Comparison of ENCODE assay signal across 30 cellular contexts in the genomic region with DNA sequence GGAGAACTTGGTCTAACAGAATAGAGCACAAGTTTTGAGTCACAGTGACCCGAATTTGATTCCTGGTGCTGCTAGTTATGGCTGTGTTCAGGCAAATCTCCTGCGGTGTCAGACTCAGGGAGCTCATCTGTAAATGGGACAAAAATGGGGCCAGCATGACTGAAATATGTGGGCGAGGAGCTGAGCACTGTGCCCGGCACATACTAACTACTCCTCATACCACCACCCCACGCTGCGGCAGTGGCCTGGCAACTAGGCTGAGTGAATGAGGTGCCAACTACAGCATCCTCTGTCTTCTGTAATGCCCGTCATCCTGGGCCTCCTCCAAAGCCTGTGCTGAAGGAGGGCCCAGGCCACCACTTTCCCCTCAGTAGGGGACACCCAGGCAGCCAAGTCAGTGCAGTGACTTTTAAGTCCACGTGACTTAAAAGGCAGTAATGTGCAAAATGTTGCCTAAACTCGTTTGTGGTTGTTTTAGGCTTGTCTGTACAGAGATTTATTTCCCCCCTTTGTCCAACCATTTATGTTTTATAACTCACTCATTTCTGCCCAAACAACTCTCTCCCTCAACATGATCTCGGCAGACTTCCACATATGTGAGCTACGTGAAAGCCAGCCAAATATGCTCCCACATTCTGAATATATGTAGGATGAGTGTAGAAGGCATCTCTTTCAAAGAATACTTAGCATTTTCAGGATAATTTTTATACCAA.
DNase-seq lines count a peak whose midpoint lies in the region; FAIRE-seq and TF ChIP-seq lines count a peak whose summit lies in the region.
"Had no signal": no experiment of that assay in that cellular context is flagged by ENCODE, and none has a peak within 500 bp of the region (broad histone marks: within the 10 kb centered on the region; RNA-seq: fewer than 3 reads in every experiment).

No MANE protein-coding gene starts in this region.

- peaks cover 11% of the 10 kb centered on the region for H3K4me1 Mint-ChIP-seq in astrocyte (ENCODE audit: low read depth, unreplicated experiment)
- peaks cover 31% of the 10 kb centered on the region for H3K4me1 Mint-ChIP-seq in nephron
- H3K4me1 Mint-ChIP-seq in neural progenitor cell, result peaks cover 13% of the 10 kb centered on the region

- H3K9me3 Mint-ChIP-seq in astrocyte (ENCODE audit: unreplicated experiment) (no peaks in the 10 kb centered on the region), nephron (no peaks in the 10 kb centered on the region), neural progenitor cell (no peaks in the 10 kb centered on the region)

- no peaks in the 10 kb centered on the region for H3K4me1 ChIP-seq in astrocyte (ENCODE audit: insufficient read depth, low read length)
- no peaks in the 10 kb centered on the region for H3K4me1 ChIP-seq in esophagus muscularis mucosa
- peaks cover 11% of the 10 kb centered on the region for H3K4me1 ChIP-seq in neural progenitor cell
- H3K4me1 ChIP-seq: HAP-1, SJCRH30 had no signal

- no peak overlapping the region for H3K27ac ChIP-seq in astrocyte (ENCODE audit: low read depth, low read length)
- H3K27ac ChIP-seq in esophagus muscularis mucosa (replicated peaks in 1 of 4), result no peak overlapping the region
- H3K27ac ChIP-seq in neural progenitor cell, result no peak overlapping the region
- H3K27ac ChIP-seq: BLaER1 treated with 17β-estradiol and CSF1 and Interleukin-3, amounts not matched to agents 10 nM and 100 nM; GM23248; SJCRH30 had no signal

- H3K9ac ChIP-seq in astrocyte (ENCODE audit: low read length), result no peak overlapping the region
- H3K9ac ChIP-seq in neural progenitor cell, result no peak overlapping the region
- H3K9ac ChIP-seq: BLaER1 treated with 17β-estradiol and CSF1 and Interleukin-3, amounts not matched to agents 10 nM and 100 nM; GM23248 had no signal

- intact Hi-C loops in esophagus muscularis mucosa (cut with DNase I), result no loop called here

- peaks cover 9% of the 10 kb centered on the region for H3F3A ChIP-seq in neural progenitor cell (ENCODE audit: low read depth)

- H3K4me3 Mint-ChIP-seq in astrocyte (ENCODE audit: unreplicated experiment) (no peak overlapping the region), nephron (no peak overlapping the region), neural progenitor cell (no peak overlapping the region)
- H3K4me3 Mint-ChIP-seq: CD4-positive, alpha-beta T cell; HFFc6 had no signal

- no peaks in the 10 kb centered on the region for H3K9me3 ChIP-seq in astrocyte (ENCODE audit: insufficient read depth, low read depth, low read length)
- no peaks in the 10 kb centered on the region for H3K9me3 ChIP-seq in esophagus muscularis mucosa
- no peaks in the 10 kb centered on the region for H3K9me3 ChIP-seq in neural progenitor cell (ENCODE audit: low read depth)
- H3K9me3 ChIP-seq: BLaER1 treated with 17β-estradiol and CSF1 and Interleukin-3, amounts not matched to agents 10 nM and 100 nM; HAP-1; SJCRH30 had no signal

- no peak overlapping the region for H2AFZ ChIP-seq in astrocyte (ENCODE audit: low read depth, low read length)
- H2AFZ ChIP-seq in neural progenitor cell (replicated peaks), result no peak overlapping the region
- H2AFZ ChIP-seq: GM23248 had no signal

- TF ChIP-seq EP300 in esophagus muscularis mucosa (IDR thresholded peaks at IDR 0.05), result no peak

- H3K4me2 ChIP-seq in astrocyte (ENCODE audit: low read length), result no peak overlapping the region
- no peak overlapping the region for H3K4me2 ChIP-seq in neural progenitor cell
- H3K4me2 ChIP-seq: BLaER1 treated with 17β-estradiol and CSF1 and Interleukin-3, amounts not matched to agents 10 nM and 100 nM had no signal

- DNase-seq in astrocyte (ENCODE audit: low read depth) (no peak), esophagus muscularis mucosa (ENCODE audit: extremely low spot score) (peak; percentile 90), superior temporal gyrus (ENCODE audit: extremely low spot score) (peak; percentile 49), neural progenitor cell (ENCODE audit: low spot score) (no peak), NCI-H1694 (lab: John Stamatoyannopoulos, UW) (no peak)
- DNase-seq in activated CD8-positive, alpha-beta memory T cell treated with anti-CD3 and anti-CD28 coated beads for 24 hours, result no peak
- DNase-seq: AML-193; CD4-positive, alpha-beta T cell; GM23248; HFFc6; Kasumi-1; MV-4-11; NCI-H1105; NCI-H1436 treated with DMSO at 0.1 percent for 48 hours; NCI-H1930; NCI-H2107; NCI-H446 treated with DMSO at 0.1 percent for 48 hours; NCI-H526; NCI-H82; NK-92 treated with Interleukin-12 subunit alpha and Interleukin-12 subunit beta, amount 100 ng/mL, for 24 hours; PC-3; SJCRH30 had no signal

- WGBS in esophagus muscularis mucosa, result 83% methylated on average over 9 of the region's 11 CpGs

- no peaks in the 10 kb centered on the region for H3K79me2 ChIP-seq in astrocyte (ENCODE audit: insufficient read depth, low read length)
- no peaks in the 10 kb centered on the region for H3K79me2 ChIP-seq in neural progenitor cell (ENCODE audit: low read depth)

- no peaks in the 10 kb centered on the region for H3K27me3 Mint-ChIP-seq in astrocyte (ENCODE audit: low read depth, unreplicated experiment)
- no peaks in the 10 kb centered on the region for H3K27me3 Mint-ChIP-seq in nephron (ENCODE audit: low read depth)
- H3K27me3 Mint-ChIP-seq in neural progenitor cell (ENCODE audit: insufficient read depth, low read depth), result peaks cover 3% of the 10 kb centered on the region
- H3K27me3 Mint-ChIP-seq: CD4-positive, alpha-beta T cell had no signal

- H3K36me3 ChIP-seq in astrocyte (ENCODE audit: insufficient read depth, low read length) (no peaks in the 10 kb centered on the region), esophagus muscularis mucosa (no peaks in the 10 kb centered on the region), neural progenitor cell (no peaks in the 10 kb centered on the region)
- H3K36me3 ChIP-seq: BLaER1 treated with 17β-estradiol and CSF1 and Interleukin-3, amounts not matched to agents 10 nM and 100 nM; HAP-1; SJCRH30 had no signal

- H3K4me3 ChIP-seq in astrocyte (ENCODE audit: insufficient read depth, low read depth, low read length), result no peak overlapping the region
- no peak overlapping the region for H3K4me3 ChIP-seq in esophagus muscularis mucosa
- H3K4me3 ChIP-seq in neural progenitor cell, result no peak overlapping the region
- H3K4me3 ChIP-seq: BLaER1 treated with 17β-estradiol and CSF1 and Interleukin-3, amounts not matched to agents 10 nM and 100 nM; GM23248; HAP-1; K562; SJCRH30 had no signal

- peak overlapping the region; percentile 38 for H3K27ac Mint-ChIP-seq in astrocyte (ENCODE audit: unreplicated experiment)
- peak overlapping the region in 2 of 3 experiments; percentile 67 to 89 for H3K27ac Mint-ChIP-seq in nephron
- no peak overlapping the region for H3K27ac Mint-ChIP-seq in neural progenitor cell
- H3K27ac Mint-ChIP-seq: CD4-positive, alpha-beta T cell; HFFc6 had no signal

- no peak for FAIRE-seq in astrocyte (lab: Jason Lieb, UNC)
- FAIRE-seq: A204.1, D721Med, G401.6, HTR-8/SVneo, K562 had no signal

- H3K27me3 ChIP-seq in astrocyte (ENCODE audit: insufficient read depth, low read length) (no peaks in the 10 kb centered on the region), esophagus muscularis mucosa (no peaks in the 10 kb centered on the region), neural progenitor cell (no peaks in the 10 kb centered on the region)
- H3K27me3 ChIP-seq: BLaER1 treated with 17β-estradiol and CSF1 and Interleukin-3, amounts not matched to agents 10 nM and 100 nM; SJCRH30 had no signal

- no peaks in the 10 kb centered on the region for H4K20me1 ChIP-seq in astrocyte (ENCODE audit: insufficient read depth, low read length)
- no peaks in the 10 kb centered on the region for H4K20me1 ChIP-seq in neural progenitor cell (ENCODE audit: low read depth)
- H4K20me1 ChIP-seq: BLaER1 treated with 17β-estradiol and CSF1 and Interleukin-3, amounts not matched to agents 10 nM and 100 nM had no signal

- TF ChIP-seq CTCF in astrocyte (IDR thresholded peaks at IDR 0.05; ENCODE audit: insufficient read depth, low read depth, low read length) (no peak), esophagus muscularis mucosa (IDR thresholded peaks at IDR 0.05) (no peak), nephron (IDR thresholded peaks at IDR 0.05; ENCODE audit: unreplicated experiment in 3 of 3) (no peak), neural progenitor cell (IDR thresholded peaks at IDR 0.05) (no peak)

- no peak for TF ChIP-seq POLR2A in esophagus muscularis mucosa (IDR thresholded peaks at IDR 0.05; ENCODE audit: low read depth)

- no peaks in the 10 kb centered on the region for H3K36me3 Mint-ChIP-seq in astrocyte (ENCODE audit: low read depth, unreplicated experiment)
- no peaks in the 10 kb centered on the region for H3K36me3 Mint-ChIP-seq in nephron (ENCODE audit: low read depth)
- no peaks in the 10 kb centered on the region for H3K36me3 Mint-ChIP-seq in neural progenitor cell

Comparison
In these comparisons a context has a peak if more than half of its experiments do, and no peak if none do; other contexts are left out.
1. DNase-seq: peak in esophagus muscularis mucosa (single experiment) and superior temporal gyrus (single experiment); none in astrocyte (single experiment), activated CD8-positive, alpha-beta memory T cell treated with anti-CD3 and anti-CD28 coated beads for 24 hours (single experiment), neural progenitor cell (single experiment) and NCI-H1694 (single experiment).